1 cellular context compared by ENCODE assay signal in genomic region chr6:7590918-7591302, GRCh38.
A peak's percentile ranks its signal among the peaks of the same experiment; 100 is the strongest.
TF ChIP-seq lines count a peak whose summit lies in the region.

No MANE protein-coding gene starts in this region.

TF ChIP-seq in K562, 482 proteins besides CTCF, POLR2A, EP300 and RAD21 (continued from another document):
- peak; percentile 32; the same call in 1 of the 2 replicates for TF ChIP-seq NKRF (IDR thresholded peaks at IDR 0.05; ENCODE audit: borderline replicate concordance)
- peak in 1 of 2 experiments; percentile 51; a peak in 1 of 4 replicates for TF ChIP-seq HDAC1 (IDR thresholded peaks at IDR 0.05)
- peak; percentile 81 for TF ChIP-seq NFE2 (IDR thresholded peaks at IDR 0.05; ENCODE audit: low read depth)
- TF ChIP-seq SIN3A (IDR thresholded peaks at IDR 0.05; ENCODE audit: borderline replicate concordance in 2 of 2, control insufficient read depth in 1 of 2, low read depth in 2 of 2, low read length in 2 of 2): peak in 1 of 2 experiments; percentile 61; a peak in 1 of 4 replicates
- TF ChIP-seq PKNOX1 (IDR thresholded peaks at IDR 0.05): peak; percentile 28; the same call in 1 of the 2 replicates
- peak; percentile 43 to 63; a peak in 2 of 4 replicates for TF ChIP-seq KDM1A (IDR thresholded peaks at IDR 0.05)
- no peak for TF ChIP-seq NONO (IDR thresholded peaks at IDR 0.05; ENCODE audit: low read depth in 2 of 2, low read length in 1 of 2)
- TF ChIP-seq LCOR (CRISPR knock-in tag; IDR thresholded peaks at IDR 0.05): 0 out of 2 replicates have a peak, but pooled peaks have one; percentile 12
- no peak for TF ChIP-seq NR2C2 (CRISPR knock-in tag; IDR thresholded peaks at IDR 0.05)
- TF ChIP-seq NR2C2 (tag; IDR thresholded peaks at IDR 0.05): no peak
- 0 out of 2 replicates have a peak, but pooled peaks have one; percentile 18 for TF ChIP-seq MAFG (tag; conservative IDR thresholded peaks at IDR 0.05)
- TF ChIP-seq FOXK2 (conservative IDR thresholded peaks at IDR 0.05 in 1 of 2, IDR thresholded peaks at IDR 0.05 in 1 of 2; ENCODE audit: low read depth in 2 of 2): no peak
- TF ChIP-seq NFIC (IDR thresholded peaks at IDR 0.05): peak; percentile 74
- no peak for TF ChIP-seq HNRNPUL1 (IDR thresholded peaks at IDR 0.05; ENCODE audit: low read length)
- no peak for TF ChIP-seq TSHZ1 (CRISPR knock-in tag; IDR thresholded peaks at IDR 0.05)
- TF ChIP-seq ETS1 (conservative IDR thresholded peaks at IDR 0.05; ENCODE audit: control insufficient read depth, low read depth, low read length): peak; percentile 40; the same call in 1 of the 2 replicates
- no peak for TF ChIP-seq ZNF740 (CRISPR knock-in tag; IDR thresholded peaks at IDR 0.05)
- TF ChIP-seq ZNF740 (tag; IDR thresholded peaks at IDR 0.05): no peak
- TF ChIP-seq IRF2 (CRISPR knock-in tag; IDR thresholded peaks at IDR 0.05): no peak
- no peak for TF ChIP-seq THRA (IDR thresholded peaks at IDR 0.05)
- no peak for TF ChIP-seq ZNF583 (CRISPR knock-in tag; IDR thresholded peaks at IDR 0.05)
- TF ChIP-seq ZBTB43 (CRISPR knock-in tag; IDR thresholded peaks at IDR 0.05): 0 out of 2 replicates have a peak, but pooled peaks have one; percentile 26
- peak; percentile 8; the same call in 1 of the 2 replicates for TF ChIP-seq NCOA1 (IDR thresholded peaks at IDR 0.05; ENCODE audit: low read depth)
- no peak for TF ChIP-seq NFE2L1 (tag; IDR thresholded peaks at IDR 0.05; ENCODE audit: borderline replicate concordance, low read depth)
- peak; percentile 45 for TF ChIP-seq MEIS2 (IDR thresholded peaks at IDR 0.05; ENCODE audit: partially characterized antibody)
- TF ChIP-seq MAFF (IDR thresholded peaks at IDR 0.05; ENCODE audit: low read length): 0 out of 2 replicates have a peak, but pooled peaks have one; percentile 38
- TF ChIP-seq DIDO1 (tag; IDR thresholded peaks at IDR 0.05; ENCODE audit: low read depth): no peak
- TF ChIP-seq C11orf30 (IDR thresholded peaks at IDR 0.05; ENCODE audit: low read depth): peak; percentile 63
- TF ChIP-seq LEF1 (IDR thresholded peaks at IDR 0.05): 0 out of 2 replicates have a peak, but pooled peaks have one; percentile 13
